8 cellular contexts compared by ENCODE assay signal in the genomic region with DNA sequence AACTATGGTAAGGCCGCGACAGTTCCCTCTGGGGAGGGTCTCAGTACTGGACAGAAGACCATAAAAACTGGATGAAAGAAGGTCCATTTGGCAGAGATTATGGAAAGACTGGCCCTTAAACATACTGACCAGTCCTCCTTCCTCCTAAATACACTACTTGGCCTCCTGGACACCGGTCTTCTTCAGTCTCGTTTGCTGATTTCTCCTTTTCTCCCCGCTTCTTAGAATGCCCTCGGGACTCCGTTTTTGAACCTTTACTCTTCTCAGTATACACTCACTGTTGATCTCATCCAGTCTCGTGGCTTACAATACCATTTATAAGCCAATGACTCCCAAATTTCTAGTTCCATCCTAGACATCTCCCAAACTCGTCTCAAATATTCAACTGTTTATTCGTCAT.
DNase-seq lines count a peak whose midpoint lies in the region; ATAC-seq and TF ChIP-seq lines count a peak whose summit lies in the region.

No MANE protein-coding gene starts in this region.

- H3K9me3 ChIP-seq in SK-N-MC (ENCODE audit: low read depth, low read length) = no peaks in the 10 kb centered on the region

- H3K36me3 ChIP-seq in GM06990 (ENCODE audit: control insufficient read depth, insufficient read depth, low read length) (peaks cover 9% of the 10 kb centered on the region), SK-N-MC (ENCODE audit: insufficient read depth, low read length) (peaks cover 30% of the 10 kb centered on the region)

- DNase-seq in GM06990 (ENCODE audit: extremely low read depth, insufficient read length) = no peak
- DNase-seq in SK-N-MC (ENCODE audit: low read depth, low spot score) = no peak
- DNase-seq in fibroblast of peridontal ligament (ENCODE audit: extremely low read depth) = peak; percentile 23
- DNase-seq in retinal pigment epithelial cell (ENCODE audit: low read depth) = no peak
- no peak for DNase-seq in DMS79 treated with DMSO at 0.1 percent for 48 hours (lab: John Stamatoyannopoulos, UW)
- no peak for DNase-seq in GM20000 (ENCODE audit: low spot score)
- no peak for DNase-seq in cerebellar cortex (ENCODE audit: low spot score)

- H3K4me3 ChIP-seq in GM06990 (replicated peaks; ENCODE audit: low read depth, low read length) = peak overlapping the region; percentile 96
- peak overlapping the region; percentile 93 for H3K4me3 ChIP-seq in SK-N-MC
- H3K4me3 ChIP-seq in retinal pigment epithelial cell (ENCODE audit: low read length) = peak overlapping the region; percentile 90

- no peak for ATAC-seq in HG03432 (IDR thresholded peaks at IDR 0.05; ENCODE audit: unreplicated experiment)

- H3K27me3 ChIP-seq in GM06990 (replicated peaks; ENCODE audit: control insufficient read depth, insufficient read depth, low read length) = no peaks in the 10 kb centered on the region

- H3K27ac ChIP-seq in SK-N-MC = 0 out of 2 replicates have a peak overlapping the region, but pooled peaks have one; percentile 51

- peak overlapping the region; percentile 93 for H3K9ac ChIP-seq in SK-N-MC (ENCODE audit: insufficient read length)

- no peak for TF ChIP-seq CTCF in GM06990 (IDR thresholded peaks at IDR 0.05; ENCODE audit: insufficient read depth, low read length, poor library complexity, severe bottlenecking)
- no peak for TF ChIP-seq CTCF in retinal pigment epithelial cell (conservative IDR thresholded peaks at IDR 0.05; ENCODE audit: low read depth, low read length)
- TF ChIP-seq CTCF in GM20000 (IDR thresholded peaks at IDR 0.05; ENCODE audit: extremely low read depth, missing control alignments) = no peak
